Comparison of ENCODE assay signal across 10 cellular contexts in genomic region chr13:110421696-110422395, GRCh38.
DNase-seq lines count a peak whose midpoint lies in the region; ATAC-seq and TF ChIP-seq lines count a peak whose summit lies in the region.
"Had no signal": no experiment of that assay in that cellular context is flagged by ENCODE, and none has a peak within 500 bp of the region (broad histone marks: within the 10 kb centered on the region; RNA-seq: fewer than 3 reads in every experiment).

No MANE protein-coding gene starts in this region.

- H3K27ac Mint-ChIP-seq in nephron progenitor cell = peak overlapping the region; percentile 43

- peaks cover 4% of the 10 kb centered on the region; the same call in 1 of the 2 replicates for H3F3A ChIP-seq in Loucy (ENCODE audit: low read depth)

- peak overlapping the region; percentile 40 for H3K4me3 ChIP-seq in Loucy (ENCODE audit: low read length, poor library complexity, severe bottlenecking)
- H3K4me3 ChIP-seq in astrocyte of the cerebellum (ENCODE audit: low read depth, low read length) = no peak overlapping the region
- H3K4me3 ChIP-seq in lower lobe of right lung = no peak overlapping the region
- H3K4me3 ChIP-seq: cardiac muscle cell had no signal

- DNase-seq in Daoy (ENCODE audit: low read depth) = peak; percentile 78
- DNase-seq in astrocyte of the cerebellum (ENCODE audit: low read depth) = peak; percentile 96
- DNase-seq in nephron progenitor cell = no peak
- DNase-seq in lower lobe of right lung = no peak
- no peak for DNase-seq in 8988T
- no peak for DNase-seq in NAMALWA (ENCODE audit: low spot score)
- no peak for DNase-seq in NCI-H128 (lab: John Stamatoyannopoulos, UW; ENCODE audit: unreplicated experiment)
- DNase-seq: NCI-H2029 treated with DMSO at 0.1 percent for 48 hours had no signal

- no peaks in the 10 kb centered on the region for H3K9me2 ChIP-seq in Loucy (replicated peaks; ENCODE audit: low read depth, low read length)

- H2AFZ ChIP-seq in Loucy (ENCODE audit: low read length) = no peak overlapping the region

- no peak overlapping the region for H3K27ac ChIP-seq in lower lobe of right lung
- H3K27ac ChIP-seq: cardiac muscle cell had no signal

- H3K9me3 ChIP-seq in Loucy (ENCODE audit: insufficient read depth, low read depth, low read length) (no peaks in the 10 kb centered on the region), lower lobe of right lung (no peaks in the 10 kb centered on the region)

- H3K4me1 Mint-ChIP-seq in nephron progenitor cell = peaks cover 49% of the 10 kb centered on the region

- peaks cover 37% of the 10 kb centered on the region for H3K4me1 ChIP-seq in Loucy (ENCODE audit: insufficient read depth, low read length, poor library complexity, severe bottlenecking)
- peaks cover 37% of the 10 kb centered on the region for H3K4me1 ChIP-seq in lower lobe of right lung

- H3K36me3 ChIP-seq in Loucy (ENCODE audit: insufficient read depth, low read length) = no peaks in the 10 kb centered on the region
- peaks cover 6% of the 10 kb centered on the region for H3K36me3 ChIP-seq in lower lobe of right lung
- H3K36me3 ChIP-seq: cardiac muscle cell had no signal

- no peaks in the 10 kb centered on the region for H3K27me3 ChIP-seq in Loucy (ENCODE audit: insufficient read depth, low read length, poor library complexity, severe bottlenecking)
- H3K27me3 ChIP-seq in lower lobe of right lung (ENCODE audit: low read depth) = no peaks in the 10 kb centered on the region
- H3K27me3 ChIP-seq: cardiac muscle cell had no signal

- H3K79me2 ChIP-seq in Loucy (ENCODE audit: insufficient read depth, low read length) = no peaks in the 10 kb centered on the region

- peaks cover 83% of the 10 kb centered on the region for H3K36me3 Mint-ChIP-seq in nephron progenitor cell (ENCODE audit: low read depth)

- no peak for ATAC-seq in lower lobe of right lung

- H4K20me1 ChIP-seq in Loucy (ENCODE audit: insufficient read depth, low read length, poor library complexity, severe bottlenecking) = no peaks in the 10 kb centered on the region

- H3K9ac ChIP-seq in Loucy (ENCODE audit: low read depth, low read length, poor library complexity, severe bottlenecking) = no peak overlapping the region

- H3K4me2 ChIP-seq in Loucy (ENCODE audit: low read depth, low read length, poor library complexity, severe bottlenecking) = peak overlapping the region; percentile 70

- H3K27me3 Mint-ChIP-seq in nephron progenitor cell (ENCODE audit: low read depth, poor library complexity) = no peaks in the 10 kb centered on the region

- intact Hi-C loops in lower lobe of right lung (cut with DNase I) = loop anchor here (10.0 kb wide), 1 partner anchor 197 kb away; no protein-coding TSS in a partner anchor

- in situ Hi-C loops in astrocyte of the cerebellum (cut with HindIII; ENCODE audit: low sequenced_read_pairs) = no loop called here

- no peak for TF ChIP-seq CTCF in Loucy (conservative IDR thresholded peaks at IDR 0.05; ENCODE audit: low read length)
- TF ChIP-seq CTCF in astrocyte of the cerebellum (IDR thresholded peaks at IDR 0.05; ENCODE audit: low read depth, low read length, missing control alignments) = no peak
- TF ChIP-seq CTCF in nephron progenitor cell (IDR thresholded peaks at IDR 0.05) = no peak
- TF ChIP-seq CTCF in lower lobe of right lung (IDR thresholded peaks at IDR 0.05) = no peak

- H3K4me3 Mint-ChIP-seq in nephron progenitor cell = no peak overlapping the region

- H3K9me3 Mint-ChIP-seq in nephron progenitor cell = no peaks in the 10 kb centered on the region

Comparison
In these comparisons a context has a peak if more than half of its experiments do, and no peak if none do; other contexts are left out.
1. DNase-seq: peak in Daoy (single experiment) and astrocyte of the cerebellum (single experiment); none in nephron progenitor cell (single experiment), lower lobe of right lung (single experiment), 8988T (single experiment), NAMALWA (single experiment) and NCI-H128 (single experiment).